8 cellular contexts compared by ENCODE assay signal in genomic region chr2:177242136-177242987, GRCh38. TPM values are rescaled to one million over a fixed set of nuclear protein-coding genes. Genes with fewer than 3 reads are reported as not detected.
DNase-seq lines count a peak whose midpoint lies in the region; ATAC-seq and TF ChIP-seq lines count a peak whose summit lies in the region.

No MANE protein-coding gene starts in this region.

- 16 to 18% methylated on average over 5 of the region's 5 CpGs for WGBS in esophagus squamous epithelium, 2 donors

- TF ChIP-seq CTCF in AG04449 (IDR thresholded peaks at IDR 0.05; ENCODE audit: insufficient read depth, low read length, missing control alignments) (no peak), GM23338 (conservative IDR thresholded peaks at IDR 0.05; ENCODE audit: low read depth in 2 of 2) (no peak), esophagus squamous epithelium (IDR thresholded peaks at IDR 0.05) (no peak)

- peak; percentile 93 for DNase-seq in AG04449 (ENCODE audit: low read depth, low spot score)
- no peak for DNase-seq in GM23338 (ENCODE audit: low spot score)
- DNase-seq in esophagus squamous epithelium (lab: John Stamatoyannopoulos, UW): no peak
- peak; percentile 85 for DNase-seq in non-pigmented ciliary epithelial cell (ENCODE audit: low read depth)
- no peak for DNase-seq in NCI-H1694 treated with DMSO at 0.1 percent for 48 hours (lab: John Stamatoyannopoulos, UW)

- H3K9me3 ChIP-seq in esophagus squamous epithelium: no peaks in the 10 kb centered on the region

- no peaks in the 10 kb centered on the region for H3K9me3 Mint-ChIP-seq in GM23338
- no peaks in the 10 kb centered on the region for H3K9me3 Mint-ChIP-seq in T-helper 1 cell treated with Interleukin-12 subunit alpha and Interleukin-12 subunit beta and Interleukin-4 antibody, amounts not matched to agents 30 μg/mL and 1 μg/mL, for 36 hours

- no peaks in the 10 kb centered on the region for H3K36me3 ChIP-seq in GM23338 (ENCODE audit: insufficient read depth)
- peaks cover 0 to 20% (median 3%) of the 10 kb centered on the region in 3 donors for H3K36me3 ChIP-seq in esophagus squamous epithelium

- H4K20me1 ChIP-seq in GM23338 (replicated peaks; ENCODE audit: insufficient read depth): peaks cover 55% of the 10 kb centered on the region

- intact Hi-C loops in esophagus squamous epithelium (cut with DNase I): no loop called here

- H3K4me3 ChIP-seq in AG04449 (ENCODE audit: low read depth, low read length) (peak overlapping the region; percentile 13), GM23338 (no peak overlapping the region), esophagus squamous epithelium (peak overlapping the region in 3 of 4 donors; percentile 4 to 22 (median 10))

- no peaks in the 10 kb centered on the region for H3F3A ChIP-seq in GM23338 (replicated peaks; ENCODE audit: low read depth)

- no peaks in the 10 kb centered on the region; the same call in 2 of the 3 replicates for H3K36me3 Mint-ChIP-seq in GM23338 (ENCODE audit: low read depth)
- peaks cover 12% of the 10 kb centered on the region for H3K36me3 Mint-ChIP-seq in T-helper 1 cell treated with Interleukin-12 subunit alpha and Interleukin-12 subunit beta and Interleukin-4 antibody, amounts not matched to agents 30 μg/mL and 1 μg/mL, for 36 hours (ENCODE audit: low read depth)

- no peak overlapping the region; the same call in 2 of the 3 replicates for H3K4me3 Mint-ChIP-seq in GM23338
- peak overlapping the region; percentile 4 for H3K4me3 Mint-ChIP-seq in T-helper 1 cell treated with Interleukin-12 subunit alpha and Interleukin-12 subunit beta and Interleukin-4 antibody, amounts not matched to agents 30 μg/mL and 1 μg/mL, for 36 hours

- no peak for TF ChIP-seq POLR2A in esophagus squamous epithelium (IDR thresholded peaks at IDR 0.05)

- H3K4me2 ChIP-seq in GM23338: peak overlapping the region; percentile 33

- H3K9me2 ChIP-seq in GM23338 (ENCODE audit: insufficient read depth): no peaks in the 10 kb centered on the region; the same call in 1 of the 2 replicates

- H3K27ac Mint-ChIP-seq in GM23338: peak overlapping the region; percentile 17
- peak overlapping the region; percentile 87 for H3K27ac Mint-ChIP-seq in T-helper 1 cell treated with Interleukin-12 subunit alpha and Interleukin-12 subunit beta and Interleukin-4 antibody, amounts not matched to agents 30 μg/mL and 1 μg/mL, for 36 hours

- peaks cover 98% of the 10 kb centered on the region for H3K79me2 ChIP-seq in GM23338 (replicated peaks; ENCODE audit: insufficient read depth)

- no peak for ATAC-seq in GM23338
- no peak for ATAC-seq in GM21381 (IDR thresholded peaks at IDR 0.05; ENCODE audit: unreplicated experiment)
- no peak for ATAC-seq in GM19035 (IDR thresholded peaks at IDR 0.05; ENCODE audit: unreplicated experiment)

- H3K27me3 Mint-ChIP-seq in GM23338 (ENCODE audit: insufficient read depth, low read depth, poor library complexity): peaks cover 9% of the 10 kb centered on the region
- H3K27me3 Mint-ChIP-seq in T-helper 1 cell treated with Interleukin-12 subunit alpha and Interleukin-12 subunit beta and Interleukin-4 antibody, amounts not matched to agents 30 μg/mL and 1 μg/mL, for 36 hours (ENCODE audit: low read depth): no peaks in the 10 kb centered on the region

- H3K27ac ChIP-seq in GM23338 (ENCODE audit: low read depth): peak overlapping the region; percentile 63
- peak overlapping the region; percentile 72 to 89 (median 87) for H3K27ac ChIP-seq in esophagus squamous epithelium

- H3K27me3 ChIP-seq in GM23338 (ENCODE audit: insufficient read depth) (no peaks in the 10 kb centered on the region), esophagus squamous epithelium (no peaks in the 10 kb centered on the region)

- H3K4me1 ChIP-seq in GM23338 (ENCODE audit: insufficient read depth) (peaks cover 44% of the 10 kb centered on the region), esophagus squamous epithelium (peaks cover 65 to 100% (median 93%) of the 10 kb centered on the region in 3 donors)

- H2AFZ ChIP-seq in GM23338: no peak overlapping the region

- H3K4me1 Mint-ChIP-seq in GM23338: peaks cover 56% of the 10 kb centered on the region
- H3K4me1 Mint-ChIP-seq in T-helper 1 cell treated with Interleukin-12 subunit alpha and Interleukin-12 subunit beta and Interleukin-4 antibody, amounts not matched to agents 30 μg/mL and 1 μg/mL, for 36 hours (ENCODE audit: low read depth): peaks cover 66% of the 10 kb centered on the region

- POLR2A ChIA-PET in AG04449 (lab: Yijun Ruan, JAX): no interaction called here

- CTCF ChIA-PET in AG04449 (lab: Yijun Ruan, JAX): interaction anchor here (1.6 kb wide), 1 partner anchor 20 kb away, joined by 9 read pairs; no protein-coding TSS in a partner anchor

TF ChIP-seq in GM23338, 12 proteins besides CTCF, POLR2A, EP300 and RAD21 (continues in another document):
- TF ChIP-seq REST (IDR thresholded peaks at IDR 0.05; ENCODE audit: unreplicated experiment) (no peak), ZNF331 (CRISPR knock-in tag; IDR thresholded peaks at IDR 0.05; ENCODE audit: low read depth) (no peak), ETS1 (IDR thresholded peaks at IDR 0.05) (no peak), CREB1 (CRISPR knock-in tag; IDR thresholded peaks at IDR 0.05; ENCODE audit: low read depth) (no peak), EZH2phosphoT487 (IDR thresholded peaks at IDR 0.05; ENCODE audit: unreplicated experiment) (no peak), EZH2 (IDR thresholded peaks at IDR 0.05; ENCODE audit: low read depth, unreplicated experiment) (no peak), JUNB (IDR thresholded peaks at IDR 0.05; ENCODE audit: unreplicated experiment) (no peak), ZNF114 (CRISPR knock-in tag; IDR thresholded peaks at IDR 0.05) (no peak), NANOG (IDR thresholded peaks at IDR 0.05; ENCODE audit: borderline replicate concordance) (no peak), STAT1 (IDR thresholded peaks at IDR 0.05; ENCODE audit: unreplicated experiment) (no peak), POLR2AphosphoS5 (IDR thresholded peaks at IDR 0.05; ENCODE audit: low read depth) (no peak)

RNA-seq across cellular contexts. Expression of gene NFE2L2, which starts 22.2 kb away (rescaled TPM):
- 28.0 and 35.0 TPM in 2 replicates for total RNA-seq in GM23338 (2014; rRNA removed; shearing (Covaris generic))
- 37.8 and 39.1 TPM in 2 replicates for polyA plus RNA-seq in GM23338 (2016; fragmentation: Nextera tagmentation; extraction: Ambion mirVana)
- 100 to 1,000 TPM; 147 to 315 (median 189) TPM for total RNA-seq in esophagus squamous epithelium

RNA-seq across cellular contexts. Expression of gene HNRNPA3, which starts 29.8 kb away (rescaled TPM):
- total RNA-seq in GM23338 (2014; rRNA removed; shearing (Covaris generic)): 151 and 158 TPM in 2 replicates
- polyA plus RNA-seq in GM23338 (2016; fragmentation: Nextera tagmentation; extraction: Ambion mirVana): 290 and 376 TPM in 2 replicates
- 10 to 100 TPM; 34.9 to 78.2 (median 61.6) TPM for total RNA-seq in esophagus squamous epithelium

Comparison
In these comparisons a context has a peak if more than half of its experiments do, and no peak if none do; other contexts are left out.
1. DNase-seq: peak in AG04449 (single experiment) and non-pigmented ciliary epithelial cell (single experiment); none in GM23338 (single experiment), esophagus squamous epithelium (single experiment) and NCI-H1694 treated with DMSO at 0.1 percent for 48 hours (single experiment).